9 cellular contexts compared by ENCODE assay signal in genomic region chr5:80140496-80140895, GRCh38.
DNase-seq lines count a peak whose midpoint lies in the region; ATAC-seq, FAIRE-seq and TF ChIP-seq lines count a peak whose summit lies in the region.
"Had no signal": no experiment of that assay in that cellular context is flagged by ENCODE, and none has a peak within 500 bp of the region (broad histone marks: within the 10 kb centered on the region; RNA-seq: fewer than 3 reads in every experiment).

No MANE protein-coding gene starts in this region.

- H3K4me3 Mint-ChIP-seq in CD4-positive, alpha-beta memory T cell: peak overlapping the region in 7 of 8 donors; percentile 50 to 82 (median 60)

- no peak overlapping the region for H2BK15ac ChIP-seq in H1 (ENCODE audit: low read length)

- no peak overlapping the region for H3K18ac ChIP-seq in H1 (ENCODE audit: extremely low read depth, low read length)

- intact Hi-C loops in CD4-positive, alpha-beta memory T cell (cut with micrococcal nuclease): loop anchor here (2.0 kb wide), 1 partner anchor 16 kb away; no protein-coding TSS in a partner anchor
- intact Hi-C loops in aorta (cut with DNase I): loop anchor here in 1 of 2 donors (5.0 kb wide), 1 partner anchor 117 kb away; the partner anchor contains the start of gene SERINC5

- H3K27me3 Mint-ChIP-seq in CD4-positive, alpha-beta memory T cell: no peaks in the 10 kb centered on the region

- POLR2A ChIA-PET in CD4-positive, alpha-beta memory T cell (lab: Charles Lee; ENCODE audit: partially characterized antibody): interaction anchor here (0.7 to 5.1 kb wide), 11 partner anchors 8 to 131 kb away, joined by 3 to 75 read pairs (median 9); partner anchors contain the start of gene SERINC5
- POLR2A ChIA-PET in H1 (lab: Charles Lee; ENCODE audit: partially characterized antibody): interaction anchor here (0.9 to 2.7 kb wide), 8 partner anchors 15 to 122 kb away, joined by 3 to 10 read pairs (median 4); no protein-coding TSS in a partner anchor

- H4K5ac ChIP-seq in H1 (ENCODE audit: insufficient read length, low read depth, low read length): peak overlapping the region; percentile 39

- no peak overlapping the region for H2BK120ac ChIP-seq in H1 (replicated peaks; ENCODE audit: low read depth, low read length)

- no peak overlapping the region for H2BK12ac ChIP-seq in H1 (ENCODE audit: low read depth, low read length)

- WGBS in H1 (ENCODE audit: extremely low coverage in 1 of 2, insufficient coverage in 1 of 2, insufficient read length in 1 of 2, insufficient replicate concordance in 2 of 2, low coverage in 1 of 2, low lambda C conversion rate in 2 of 2, missing lambda C conversion rate in 1 of 2), 2 experiments: 82% methylated on average over 3 of the region's 3 CpGs; no CpG with 5 or more reads in 1 of the 2 experiments
- WGBS in aorta, 2 donors: 93 to 94% methylated on average over 3 of the region's 3 CpGs

- no peaks in the 10 kb centered on the region for H4K20me1 ChIP-seq in H1 (replicated peaks in 1 of 2; ENCODE audit: control insufficient read depth in 1 of 2, insufficient read depth in 2 of 2, low read length in 2 of 2)

- ATAC-seq in aorta (ENCODE audit: low FRiP score) (no peak), GM21390 (IDR thresholded peaks at IDR 0.05; ENCODE audit: unreplicated experiment) (no peak), HG03025 (IDR thresholded peaks at IDR 0.05; ENCODE audit: low FRiP score, unreplicated experiment) (no peak)

- no peaks in the 10 kb centered on the region for H3K23me2 ChIP-seq in H1 (ENCODE audit: low read depth, low read length)

- no peak overlapping the region for H4K91ac ChIP-seq in H1 (replicated peaks; ENCODE audit: insufficient read length, low read length)

- TF ChIP-seq POLR2A in H1 (IDR thresholded peaks at IDR 0.05; ENCODE audit: control extremely low read depth in 1 of 2, low read depth in 2 of 2, low read length in 2 of 2) (no peak), GM12892 (IDR thresholded peaks at IDR 0.05; ENCODE audit: low read depth, low read length) (no peak)

- no peak overlapping the region for H2BK5ac ChIP-seq in H1 (ENCODE audit: low read depth, low read length)

- no peak for TF ChIP-seq EP300 in H1 (IDR thresholded peaks at IDR 0.05; ENCODE audit: borderline replicate concordance in 1 of 2, low read depth in 2 of 2, low read length in 2 of 2)

- no peak overlapping the region for H4K8ac ChIP-seq in H1 (ENCODE audit: extremely low read depth, insufficient read depth, low read length)

- H3K4me2 ChIP-seq in H1 (ENCODE audit: insufficient read depth in 1 of 2, low read depth in 2 of 2, low read length in 2 of 2): peak overlapping the region in 1 of 2 experiments; percentile 60; a peak in 1 of 4 replicates

- no peaks in the 10 kb centered on the region for H3K79me1 ChIP-seq in H1 (ENCODE audit: low read depth, low read length)

- no peak overlapping the region for H2AFZ ChIP-seq in H1 (ENCODE audit: low read length)

- no peaks in the 10 kb centered on the region for H3K9me3 ChIP-seq in CD4-positive, alpha-beta memory T cell (ENCODE audit: control insufficient read depth in 1 of 2, low read length in 2 of 2)
- H3K9me3 ChIP-seq in H1 (ENCODE audit: insufficient read depth in 2 of 2, low read depth in 1 of 2, low read length in 1 of 2): no peaks in the 10 kb centered on the region
- no peaks in the 10 kb centered on the region for H3K9me3 ChIP-seq in aorta (ENCODE audit: control insufficient read depth, low read length)

- no peak for TF ChIP-seq RAD21 in H1 (IDR thresholded peaks at IDR 0.05 in 1 of 2, conservative IDR thresholded peaks at IDR 0.05 in 1 of 2; ENCODE audit: low read depth in 2 of 2, low read length in 2 of 2)

- no peak overlapping the region for H3K56ac ChIP-seq in H1 (replicated peaks; ENCODE audit: insufficient read length, low read depth, low read length)

- TF ChIP-seq CTCF in H1 (IDR thresholded peaks at IDR 0.05; ENCODE audit: control extremely low read depth in 1 of 3, insufficient read depth in 1 of 3, low read depth in 1 of 3, low read length in 3 of 3): no peak

- 0 out of 4 replicates have a peak, but pooled peaks cover 0 to 4% of the 10 kb centered on the region in 2 experiments for H3K79me2 ChIP-seq in H1 (ENCODE audit: control insufficient read depth in 1 of 2, insufficient read depth in 2 of 2, low read length in 2 of 2)

- no peak for FAIRE-seq in H1 (lab: Jason Lieb, UNC)
- no peak for FAIRE-seq in GM12892 (lab: Jason Lieb, UNC)

- H2BK20ac ChIP-seq in H1 (ENCODE audit: low read length): no peak overlapping the region

- no peak overlapping the region for H3K4me3 ChIP-seq in CD4-positive, alpha-beta memory T cell (ENCODE audit: low read length in 2 of 2)
- peak overlapping the region in 1 of 4 experiments; percentile 1; a peak in 1 of 8 replicates for H3K4me3 ChIP-seq in H1 (ENCODE audit: extremely low read depth in 1 of 4, insufficient read depth in 2 of 4, low read depth in 3 of 4, low read length in 4 of 4)
- H3K4me3 ChIP-seq in aorta (ENCODE audit: low read length in 2 of 2): no peak overlapping the region

- peak overlapping the region; percentile 89 to 96 (median 95) for H3K27ac Mint-ChIP-seq in CD4-positive, alpha-beta memory T cell

- CTCF ChIA-PET in CD4-positive, alpha-beta memory T cell (lab: Charles Lee; ENCODE audit: partially characterized antibody): interaction anchor here (0.7 to 1.8 kb wide), 6 partner anchors 11 to 121 kb away, joined by 3 to 6 read pairs (median 4); no protein-coding TSS in a partner anchor
- CTCF ChIA-PET in H1 (lab: Charles Lee; ENCODE audit: partially characterized antibody): interaction anchor here (1.5 to 2.9 kb wide), 5 partner anchors 35 to 72 kb away, joined by 3 to 11 read pairs (median 7); no protein-coding TSS in a partner anchor

- H3K36me3 ChIP-seq in CD4-positive, alpha-beta memory T cell (ENCODE audit: insufficient read depth, low read length): peaks cover 25% of the 10 kb centered on the region
- H3K36me3 ChIP-seq in H1 (ENCODE audit: control insufficient read depth in 2 of 4, insufficient read depth in 4 of 4, low read length in 3 of 4): peaks cover 3 to 24% (median 9%) of the 10 kb centered on the region in 4 experiments; a peak in 4 of 8 replicates
- H3K36me3 ChIP-seq in aorta (ENCODE audit: control insufficient read depth in 1 of 2, insufficient read depth in 2 of 2, low read length in 1 of 2): peaks cover 0 to 1% of the 10 kb centered on the region in 2 donors

- H3K14ac ChIP-seq in H1 (ENCODE audit: insufficient read length): no peak overlapping the region

- peaks cover 0 to 5% (median 0%) of the 10 kb centered on the region in 8 donors for H3K9me3 Mint-ChIP-seq in CD4-positive, alpha-beta memory T cell

- no peak overlapping the region for H3K9ac ChIP-seq in H1 (replicated peaks in 1 of 4; ENCODE audit: extremely low read depth in 1 of 4, low read depth in 3 of 4, low read length in 3 of 4)

- no peak overlapping the region for H2AK5ac ChIP-seq in H1 (ENCODE audit: low read depth, low read length)

- H3K27ac ChIP-seq in CD4-positive, alpha-beta memory T cell (ENCODE audit: low read depth, low read length): peak overlapping the region; percentile 40
- H3K27ac ChIP-seq in H1 (ENCODE audit: low read depth, low read length) (peak overlapping the region; percentile 85; the same call in 1 of the 2 replicates), aorta (ENCODE audit: low read depth in 1 of 2, low read length in 2 of 2) (no peak overlapping the region)

- H3K4me1 Mint-ChIP-seq in CD4-positive, alpha-beta memory T cell: peaks cover 68 to 85% (median 78%) of the 10 kb centered on the region in 4 donors

- peaks cover 47 to 65% of the 10 kb centered on the region in 2 donors for H3K36me3 Mint-ChIP-seq in CD4-positive, alpha-beta memory T cell

- H3K4me1 ChIP-seq in CD4-positive, alpha-beta memory T cell (ENCODE audit: insufficient read depth, low read length): peaks cover 93% of the 10 kb centered on the region
- H3K4me1 ChIP-seq in H1 (replicated peaks in 1 of 4; ENCODE audit: control insufficient read depth in 3 of 4, insufficient read depth in 4 of 4, low read length in 3 of 4): peaks cover 16 to 35% (median 27%) of the 10 kb centered on the region in 4 experiments
- H3K4me1 ChIP-seq in aorta (ENCODE audit: control insufficient read depth in 1 of 2, insufficient read depth in 2 of 2, low read length in 2 of 2): no peaks in the 10 kb centered on the region

- DNase-seq in CD4-positive, alpha-beta memory T cell: peak in 1 of 5 donors; percentile 65
- DNase-seq in activated CD4-positive, alpha-beta T cell treated with anti-CD3 and anti-CD28 coated beads, Interleukin-2, amount 50 U/mL, for 48 hours: peak; percentile 63 to 75
- DNase-seq in H1 (ENCODE audit: low read depth in 1 of 2, low spot score in 2 of 2): no peak
- peak; percentile 56 to 74 for DNase-seq in stimulated activated CD4-positive, alpha-beta T cell treated with anti-CD3 and anti-CD28 coated beads, Interleukin-2, amount 100 ng/mL, for 24 hours
- no peak for DNase-seq in GM12892 (ENCODE audit: insufficient read length)
- no peak for DNase-seq in aorta
- DNase-seq: MM.1S had no signal

- no peaks in the 10 kb centered on the region for H3K27me3 ChIP-seq in CD4-positive, alpha-beta memory T cell (ENCODE audit: insufficient read depth, low read length)
- H3K27me3 ChIP-seq in H1 (replicated peaks in 1 of 4; ENCODE audit: control insufficient read depth in 3 of 4, extremely low read depth in 1 of 4, insufficient read depth in 3 of 4, low read length in 3 of 4) (no peaks in the 10 kb centered on the region), aorta (ENCODE audit: control insufficient read depth in 1 of 2, insufficient read depth in 2 of 2, low read length in 1 of 2) (no peaks in the 10 kb centered on the region)

- H3K4ac ChIP-seq in H1 (replicated peaks; ENCODE audit: insufficient read length, low read depth, low read length): no peak overlapping the region

- H3K23ac ChIP-seq in H1 (ENCODE audit: insufficient read length): no peak overlapping the region

TF ChIP-seq in H1, 55 proteins besides CTCF, POLR2A, EP300 and RAD21 (continues in another document):
- TF ChIP-seq SIN3A (conservative IDR thresholded peaks at IDR 0.05 in 1 of 2, IDR thresholded peaks at IDR 0.05 in 1 of 2; ENCODE audit: low read depth in 1 of 2, low read length in 2 of 2): no peak
- TF ChIP-seq TEAD4 (IDR thresholded peaks at IDR 0.05; ENCODE audit: low read depth, low read length): no peak
- no peak for TF ChIP-seq TAF7 (optimal IDR thresholded peaks at IDR 0.05; ENCODE audit: borderline replicate concordance, low read depth, low read length)
- TF ChIP-seq PHF8 (conservative IDR thresholded peaks at IDR 0.05; ENCODE audit: low read depth, low read length): no peak

Comparison
In these comparisons a context has a peak if more than half of its experiments do, and no peak if none do; other contexts are left out.
1. DNase-seq: peak in activated CD4-positive, alpha-beta T cell treated with anti-CD3 and anti-CD28 coated beads, Interleukin-2, amount 50 U/mL, for 48 hours (2 of 2) and stimulated activated CD4-positive, alpha-beta T cell treated with anti-CD3 and anti-CD28 coated beads, Interleukin-2, amount 100 ng/mL, for 24 hours (2 of 2); none in H1 (0 of 2), GM12892 (single experiment) and aorta (0 of 2).
2. H3K27ac ChIP-seq: peak in CD4-positive, alpha-beta memory T cell (single experiment) and H1 (single experiment); none in aorta (0 of 2).